Comparison of ENCODE assay signal across 26 cellular contexts in genomic region chr13:24745516-24745860, GRCh38. TPM values are rescaled to one million over a fixed set of nuclear protein-coding genes. Genes with fewer than 3 reads are reported as not detected.
"Had no signal": no experiment of that assay in that cellular context is flagged by ENCODE, and none has a peak within 500 bp of the region (broad histone marks: within the 10 kb centered on the region; RNA-seq: fewer than 3 reads in every experiment).

No MANE protein-coding gene starts in this region.

- H3K36me3 ChIP-seq: esophagus muscularis mucosa, gastroesophageal sphincter, heart right ventricle, prostate gland, right atrium auricular region, upper lobe of left lung had no signal

- H3K4me1 Mint-ChIP-seq: activated T-helper 17 cell treated with anti-CD3 and anti-CD28 coated beads, Interleukin-2, amount 50 U/mL, for 72 hours had no signal

- FAIRE-seq: bronchial epithelial cell, endothelial cell of umbilical vein, keratinocyte, TTC549 had no signal

- H3K4me3 Mint-ChIP-seq: activated CD4-positive, alpha-beta T cell treated with anti-CD3 and anti-CD28 coated beads for 36 hours; activated naive CD8-positive, alpha-beta T cell treated with anti-CD3 and anti-CD28 coated beads, Interleukin-2, amount 50 U/mL, for 24 hours; activated T-helper 17 cell treated with anti-CD3 and anti-CD28 coated beads, Interleukin-2, amount 50 U/mL, for 72 hours; natural killer cell treated with Interleukin-12 subunit alpha and Interleukin-12 subunit beta and Interleukin-15 and Interleukin-18, amount 100 ng/mL, for 72 hours; T-helper 17 cell had no signal

- DNase-seq: activated CD4-positive, alpha-beta T cell treated with anti-CD3 and anti-CD28 coated beads for 36 hours; activated CD4-positive, alpha-beta T cell treated with anti-CD3 and anti-CD28 coated beads, Interleukin-2, amount 50 U/mL, for 48 hours; activated CD8-positive, alpha-beta memory T cell treated with anti-CD3 and anti-CD28 coated beads, Interleukin-2, amount 10 ng/mL, durations not matched to agents 7 days and 5 days; activated naive CD4-positive, alpha-beta T cell; activated naive CD8-positive, alpha-beta T cell treated with anti-CD3 and anti-CD28 coated beads, Interleukin-2, amount 50 U/mL, for 24 hours; activated T-cell treated with anti-CD3 and anti-CD28 coated beads, Interleukin-2, amount 50 U/mL, for 1 hour; aorta; cerebellar nuclear complex; cortex of kidney; effector CD8-positive, alpha-beta T cell; heart right ventricle; stimulated activated naive CD8-positive, alpha-beta T cell treated with anti-CD3 and anti-CD28 coated beads, Interleukin-15, amount 100 ng/mL, for 72 hours; T-helper 17 cell had no signal

- H3K27ac ChIP-seq: esophagus muscularis mucosa, gastroesophageal sphincter, heart right ventricle, prostate gland, right atrium auricular region, upper lobe of left lung had no signal

- H3K4me3 ChIP-seq: gastroesophageal sphincter, lung, prostate gland, right atrium auricular region, upper lobe of left lung had no signal

- H3K9me3 ChIP-seq: esophagus muscularis mucosa, gastroesophageal sphincter, heart right ventricle, prostate gland, right atrium auricular region, upper lobe of left lung had no signal

- H3K36me3 Mint-ChIP-seq: activated CD8-positive, alpha-beta memory T cell treated with anti-CD3 and anti-CD28 coated beads, Interleukin-2, amount 10 ng/mL, durations not matched to agents 7 days and 5 days; natural killer cell treated with Interleukin-12 subunit alpha and Interleukin-12 subunit beta and Interleukin-15 and Interleukin-18, amount 100 ng/mL, for 72 hours had no signal

- ATAC-seq: activated CD4-positive, alpha-beta T cell treated with anti-CD3 and anti-CD28 coated beads for 36 hours; activated CD8-positive, alpha-beta memory T cell treated with anti-CD3 and anti-CD28 coated beads, Interleukin-2, amount 10 ng/mL, durations not matched to agents 7 days and 5 days; activated naive CD8-positive, alpha-beta T cell treated with anti-CD3 and anti-CD28 coated beads, Interleukin-2, amount 50 U/mL, for 24 hours; activated T-helper 17 cell treated with anti-CD3 and anti-CD28 coated beads, Interleukin-2, amount 50 U/mL, for 72 hours; gastroesophageal sphincter; heart right ventricle; T-helper 17 cell had no signal

- H3K27ac Mint-ChIP-seq: activated CD4-positive, alpha-beta T cell treated with anti-CD3 and anti-CD28 coated beads for 36 hours; activated CD8-positive, alpha-beta memory T cell treated with anti-CD3 and anti-CD28 coated beads, Interleukin-2, amount 10 ng/mL, durations not matched to agents 7 days and 5 days; activated naive CD8-positive, alpha-beta T cell treated with anti-CD3 and anti-CD28 coated beads, Interleukin-2, amount 50 U/mL, for 24 hours; activated T-helper 17 cell treated with anti-CD3 and anti-CD28 coated beads, Interleukin-2, amount 50 U/mL, for 72 hours; natural killer cell treated with Interleukin-12 subunit alpha and Interleukin-12 subunit beta and Interleukin-15 and Interleukin-18, amount 100 ng/mL, for 72 hours; stimulated activated naive CD8-positive, alpha-beta T cell treated with anti-CD3 and anti-CD28 coated beads, Interleukin-15, amount 100 ng/mL, for 72 hours; T-helper 17 cell had no signal

- H3K4me1 ChIP-seq: prostate gland had no signal

- H3K9me3 Mint-ChIP-seq: activated naive CD8-positive, alpha-beta T cell treated with anti-CD3 and anti-CD28 coated beads, Interleukin-2, amount 50 U/mL, for 24 hours; activated T-helper 17 cell treated with anti-CD3 and anti-CD28 coated beads, Interleukin-2, amount 50 U/mL, for 72 hours; natural killer cell treated with Interleukin-12 subunit alpha and Interleukin-12 subunit beta and Interleukin-15 and Interleukin-18, amount 100 ng/mL, for 72 hours; stimulated activated naive CD8-positive, alpha-beta T cell treated with anti-CD3 and anti-CD28 coated beads, Interleukin-15, amount 100 ng/mL, for 72 hours had no signal

RNA-seq across cellular contexts. Expression of gene RNF17, which starts 18.5 kb away (rescaled TPM):
- total RNA-seq: activated CD8-positive, alpha-beta memory T cell treated with anti-CD3 and anti-CD28 coated beads, Interleukin-2, amount 10 ng/mL, durations not matched to agents 7 days and 5 days; bronchial epithelial cell; endothelial cell of umbilical vein; esophagus muscularis mucosa; natural killer cell treated with Interleukin-12 subunit alpha and Interleukin-12 subunit beta and Interleukin-15 and Interleukin-18, amount 100 ng/mL, for 72 hours; right atrium auricular region; temporal lobe had no signal
